ENCODE assay signal across 18 cellular contexts in genomic region chr9:137865581-137866145, GRCh38. TPM values are rescaled to one million over a fixed set of nuclear protein-coding genes. Genes with fewer than 3 reads are reported as not detected.
A peak's percentile ranks its signal among the peaks of the same experiment; 100 is the strongest.
DNase-seq lines count a peak whose midpoint lies in the region; FAIRE-seq and TF ChIP-seq lines count a peak whose summit lies in the region.
"Had no signal": no experiment of that assay in that cellular context is flagged by ENCODE, and none has a peak within 500 bp of the region (broad histone marks: within the 10 kb centered on the region; RNA-seq: fewer than 3 reads in every experiment).

No MANE protein-coding gene starts in this region.

- intact Hi-C loops in activated CD4-positive, alpha-beta memory T cell treated with anti-CD3 and anti-CD28 coated beads for 36 hours (cut with micrococcal nuclease) = no loop called here

- no peaks in the 10 kb centered on the region for H3F3A ChIP-seq in SK-N-SH (replicated peaks; ENCODE audit: insufficient read depth)

- TF ChIP-seq CTCF in BE2C (IDR thresholded peaks at IDR 0.05; ENCODE audit: low read depth, low read length) (no peak), SK-N-SH (IDR thresholded peaks at IDR 0.05) (no peak)

- H4K20me1 ChIP-seq in SK-N-SH (ENCODE audit: insufficient read depth) = no peaks in the 10 kb centered on the region
- H4K20me1 ChIP-seq: BLaER1 treated with 17β-estradiol and CSF1 and Interleukin-3, amounts not matched to agents 10 nM and 100 nM had no signal

- H3K27me3 ChIP-seq in BE2C (no peaks in the 10 kb centered on the region), SK-N-SH (ENCODE audit: insufficient read depth) (no peaks in the 10 kb centered on the region)
- H3K27me3 ChIP-seq: BLaER1 treated with 17β-estradiol and CSF1 and Interleukin-3, amounts not matched to agents 10 nM and 100 nM had no signal

- peak overlapping the region in 1 of 2 experiments; percentile 72; a peak in 2 of 4 replicates for H3K27ac ChIP-seq in SK-N-SH (ENCODE audit: low read depth in 2 of 2, low read length in 1 of 2)
- H3K27ac ChIP-seq: BLaER1 treated with 17β-estradiol and CSF1 and Interleukin-3, amounts not matched to agents 10 nM and 100 nM had no signal

- CTCF ChIA-PET in SK-N-SH (lab: Yijun Ruan, JAX) = interaction anchor here (0.6 to 1.6 kb wide), 3 partner anchors 12 to 345 kb away, joined by 3 to 4 read pairs (median 4); partner anchors contain the start of gene CACNA1B
- CTCF ChIA-PET in activated CD4-positive, alpha-beta memory T cell treated with anti-CD3 and anti-CD28 coated beads for 36 hours (lab: Charles Lee) = no interaction called here

- H2AFZ ChIP-seq in SK-N-SH (ENCODE audit: low read depth) = no peak overlapping the region

- no peak overlapping the region for H3K4me2 ChIP-seq in SK-N-SH
- H3K4me2 ChIP-seq: BLaER1 treated with 17β-estradiol and CSF1 and Interleukin-3, amounts not matched to agents 10 nM and 100 nM had no signal

- H3K4me3 ChIP-seq in BE2C (ENCODE audit: low read depth, low read length) (peak overlapping the region; percentile 36), SK-N-SH (ENCODE audit: low read depth in 2 of 2, low read length in 1 of 2) (no peak overlapping the region; a peak in 1 of 4 replicates)
- H3K4me3 ChIP-seq: BLaER1 treated with 17β-estradiol and CSF1 and Interleukin-3, amounts not matched to agents 10 nM and 100 nM had no signal

- H3K79me2 ChIP-seq in SK-N-SH (ENCODE audit: insufficient read depth) = no peaks in the 10 kb centered on the region

- DNase-seq in BE2C (peak; percentile 61), NCI-H2227 (lab: John Stamatoyannopoulos, UW; ENCODE audit: unreplicated experiment) (peak; percentile 70), SK-N-SH (peak; percentile 78), islet precursor cell (peak; percentile 51), GM19239 (ENCODE audit: insufficient read length, low spot score) (no peak), SW480 (ENCODE audit: low spot score) (no peak)
- no peak for DNase-seq in activated CD4-positive, alpha-beta memory T cell treated with anti-CD3 and anti-CD28 coated beads for 36 hours
- DNase-seq: 8988T; AML-193; Calu3; CD4-positive, CD25-positive, alpha-beta regulatory T cell; DMS79; HCEC 1CT; HFFc6 had no signal

- H3K36me3 ChIP-seq in BE2C (no peaks in the 10 kb centered on the region), SK-N-SH (replicated peaks in 1 of 2; ENCODE audit: control insufficient read depth in 1 of 2, insufficient read depth in 2 of 2, low read length in 1 of 2) (no peaks in the 10 kb centered on the region)
- H3K36me3 ChIP-seq: BLaER1 treated with 17β-estradiol and CSF1 and Interleukin-3, amounts not matched to agents 10 nM and 100 nM had no signal

- no peaks in the 10 kb centered on the region; the same call in 1 of the 2 replicates for H3K9me3 ChIP-seq in BE2C
- no peaks in the 10 kb centered on the region for H3K9me3 ChIP-seq in SK-N-SH

- POLR2A ChIA-PET in SK-N-SH (lab: Yijun Ruan, JAX) = no interaction called here
- POLR2A ChIA-PET in activated CD4-positive, alpha-beta memory T cell treated with anti-CD3 and anti-CD28 coated beads for 36 hours (lab: Charles Lee) = no interaction called here

- no peak overlapping the region for H3K4me3 Mint-ChIP-seq in activated CD4-positive, alpha-beta memory T cell treated with anti-CD3 and anti-CD28 coated beads for 36 hours
- H3K4me3 Mint-ChIP-seq: CD4-positive, CD25-positive, alpha-beta regulatory T cell; HFFc6 had no signal

- peak in 1 of 2 experiments; percentile 69; a peak in 2 of 4 replicates for TF ChIP-seq EP300 in SK-N-SH (IDR thresholded peaks at IDR 0.05; ENCODE audit: borderline replicate concordance in 1 of 2, low read depth in 1 of 2, low read length in 1 of 2)

- H3K9me3 Mint-ChIP-seq in activated CD4-positive, alpha-beta memory T cell treated with anti-CD3 and anti-CD28 coated beads for 36 hours = peaks cover 11% of the 10 kb centered on the region

- H3K36me3 Mint-ChIP-seq in activated CD4-positive, alpha-beta memory T cell treated with anti-CD3 and anti-CD28 coated beads for 36 hours = peaks cover 2% of the 10 kb centered on the region

- H3K27me3 Mint-ChIP-seq in activated CD4-positive, alpha-beta memory T cell treated with anti-CD3 and anti-CD28 coated beads for 36 hours = peaks cover 17% of the 10 kb centered on the region

- peak; percentile 31; the same call in 1 of the 2 replicates for TF ChIP-seq RAD21 in SK-N-SH (IDR thresholded peaks at IDR 0.05; ENCODE audit: low read length)

- no peak overlapping the region for H3K9ac ChIP-seq in SK-N-SH
- H3K9ac ChIP-seq: BLaER1 treated with 17β-estradiol and CSF1 and Interleukin-3, amounts not matched to agents 10 nM and 100 nM had no signal

- no peaks in the 10 kb centered on the region for H3K4me1 Mint-ChIP-seq in activated CD4-positive, alpha-beta memory T cell treated with anti-CD3 and anti-CD28 coated beads for 36 hours (ENCODE audit: low read depth)
- H3K4me1 Mint-ChIP-seq: CD4-positive, CD25-positive, alpha-beta regulatory T cell had no signal

- no peaks in the 10 kb centered on the region for H3K9me2 ChIP-seq in SK-N-SH

- 16% methylated on average over 18 of the region's 18 CpGs for WGBS in SK-N-SH (ENCODE audit: low lambda C conversion rate)

- no peak overlapping the region for H3K27ac Mint-ChIP-seq in activated CD4-positive, alpha-beta memory T cell treated with anti-CD3 and anti-CD28 coated beads for 36 hours
- H3K27ac Mint-ChIP-seq: HFFc6 had no signal

- no peak for FAIRE-seq in GM19239 (lab: Jason Lieb, UNC)
- FAIRE-seq: G401.6, GM12891 had no signal

- H3K4me1 ChIP-seq in BE2C = peaks cover 4% of the 10 kb centered on the region; the same call in 1 of the 2 replicates
- peaks cover 0 to 20% of the 10 kb centered on the region in 2 experiments; a peak in 1 of 4 replicates for H3K4me1 ChIP-seq in SK-N-SH (ENCODE audit: control insufficient read depth in 1 of 2, insufficient read depth in 2 of 2, low read depth in 1 of 2, low read length in 1 of 2)

TF ChIP-seq in SK-N-SH, 30 proteins besides CTCF, POLR2A, EP300 and RAD21:
- peak; percentile 56; the same call in 1 of the 2 replicates for TF ChIP-seq FOXJ3 (CRISPR knock-in tag; IDR thresholded peaks at IDR 0.05)
- peak; percentile 69; the same call in 1 of the 2 replicates for TF ChIP-seq RCOR1 (IDR thresholded peaks at IDR 0.05; ENCODE audit: low read length)
- peak; percentile 97 for TF ChIP-seq GATA2 (CRISPR knock-in tag; IDR thresholded peaks at IDR 0.05)
- TF ChIP-seq FOSL2 (IDR thresholded peaks at IDR 0.05; ENCODE audit: borderline replicate concordance, low read depth) = no peak
- no peak for TF ChIP-seq FOXM1 (IDR thresholded peaks at IDR 0.05; ENCODE audit: low read depth)
- TF ChIP-seq MXI1 (IDR thresholded peaks at IDR 0.05; ENCODE audit: low read depth, low read length) = peak; percentile 79

RNA-seq across cellular contexts. Expression of gene CACNA1B, which starts 11.9 kb away (rescaled TPM):
- 6.0 TPM for polyA plus RNA-seq in BE2C (2012; ENCODE audit: insufficient read depth, insufficient read length, low read depth)
- 0.03 and 0.05 TPM in 2 replicates for polyA plus RNA-seq in SK-N-SH (2012; rRNA removed)
- polyA plus RNA-seq in SK-N-SH (2012; cell fraction: cytosol; rRNA removed) = 0.05 and 0.16 TPM in 2 replicates
- polyA plus RNA-seq in SK-N-SH (2012; cell fraction: nucleus; rRNA removed) = 0.17 and 0.28 TPM in 2 replicates
- under 1 TPM; 0.02 to 0.17 TPM for total RNA-seq in activated CD4-positive, alpha-beta memory T cell treated with anti-CD3 and anti-CD28 coated beads for 36 hours
- total RNA-seq: Calu3; CD4-positive, CD25-positive, alpha-beta regulatory T cell; H4; HFFc6 had no signal
- polyA plus RNA-seq: CD4-positive, CD25-positive, alpha-beta regulatory T cell had no signal

Comparison
In these comparisons a context has a peak if more than half of its experiments do, and no peak if none do; other contexts are left out.
1. DNase-seq: peak in BE2C (single experiment), NCI-H2227 (single experiment), SK-N-SH (single experiment) and islet precursor cell (single experiment); none in GM19239 (single experiment), activated CD4-positive, alpha-beta memory T cell treated with anti-CD3 and anti-CD28 coated beads for 36 hours (single experiment) and SW480 (single experiment).